ENCODE assay signal across 37 cellular contexts in genomic region chr2:920999-921398, GRCh38. TPM values are rescaled to one million over a fixed set of nuclear protein-coding genes. Genes with fewer than 3 reads are reported as not detected.
"Had no signal": no experiment of that assay in that cellular context is flagged by ENCODE, and none has a peak within 500 bp of the region (broad histone marks: within the 10 kb centered on the region; RNA-seq: fewer than 3 reads in every experiment).

No MANE protein-coding gene starts in this region.

- H3K4me1 ChIP-seq: ascending aorta, body of pancreas, breast epithelium had no signal

- H3K27me3 ChIP-seq: adrenal gland, ascending aorta, body of pancreas, brain microvascular endothelial cell, breast epithelium had no signal

- DNase-seq: activated effector memory CD4-positive, alpha-beta T cell treated with anti-CD3 and anti-CD28 coated beads, Interleukin-2, amount 50 U/mL, for 16 hours; activated effector memory CD4-positive, alpha-beta T cell treated with Interleukin-2 at 50 U/mL for 16 hours; activated gamma-delta T cell; activated gamma-delta T cell treated with Interleukin-2 at 50 U/mL for 16 hours; activated naive CD4-positive, alpha-beta T cell; activated naive CD4-positive, alpha-beta T cell treated with anti-CD3 and anti-CD28 coated beads for 36 hours; activated naive CD4-positive, alpha-beta T cell treated with anti-CD3 and anti-CD28 coated beads, Interleukin-2, amount 10 ng/mL, durations not matched to agents 7 days and 5 days; activated naive CD4-positive, alpha-beta T cell treated with anti-CD3 and anti-CD28 coated beads, Interleukin-2, amount 50 U/mL, for 16 hours; activated naive CD4-positive, alpha-beta T cell treated with Interleukin-2 at 50 U/mL for 16 hours; activated naive CD8-positive, alpha-beta T cell treated with anti-CD3 and anti-CD28 coated beads for 36 hours; activated naive CD8-positive, alpha-beta T cell treated with anti-CD3 and anti-CD28 coated beads, Interleukin-2, amount 10 ng/mL, durations not matched to agents 7 days and 5 days; activated naive CD8-positive, alpha-beta T cell treated with anti-CD3 and anti-CD28 coated beads, Interleukin-2, amount 50 U/mL, for 24 hours; activated T-cell treated with anti-CD3 and anti-CD28 coated beads, Interleukin-2, amount 50 U/mL, for 1 hour; activated T-cell treated with anti-CD3 and anti-CD28 coated beads, Interleukin-2, amount 50 U/mL, for 24 hours; activated T-cell treated with anti-CD3 and anti-CD28 coated beads, Interleukin-2, amount 50 U/mL, for 4 hours; activated T-cell treated with anti-CD3 and anti-CD28 coated beads, Interleukin-2, amount 50 U/mL, for 48 hours; activated T-cell treated with anti-CD3 and anti-CD28 coated beads, Interleukin-2, amount 50 U/mL, for 72 hours; adrenal gland; amniotic stem cell; amygdala; anterior cingulate cortex; aorta; body of pancreas; brain microvascular endothelial cell; caudate nucleus; central memory CD4-positive, alpha-beta T cell; cerebellar nuclear complex had no signal

- H3K4me3 ChIP-seq: adrenal gland, ascending aorta, body of pancreas, breast epithelium, cardiac muscle cell had no signal

- FAIRE-seq: astrocyte, bronchial epithelial cell had no signal

- H3K36me3 ChIP-seq: adrenal gland, ascending aorta, brain microvascular endothelial cell, breast epithelium, cardiac muscle cell had no signal

- H3K27ac ChIP-seq: adrenal gland, ascending aorta, body of pancreas, brain microvascular endothelial cell, breast epithelium, cardiac muscle cell had no signal

- H3K9me3 ChIP-seq: adrenal gland, ascending aorta, body of pancreas, breast epithelium had no signal

- ATAC-seq: activated naive CD4-positive, alpha-beta T cell treated with anti-CD3 and anti-CD28 coated beads, Interleukin-2, amount 50 U/mL, for 72 hours; activated naive CD8-positive, alpha-beta T cell treated with anti-CD3 and anti-CD28 coated beads, Interleukin-2, amount 50 U/mL, for 24 hours; activated T-cell treated with anti-CD3 and anti-CD28 coated beads, Interleukin-2, amount 50 U/mL, for 4 hours; activated T-cell treated with anti-CD3 and anti-CD28 coated beads, Interleukin-2, amount 50 U/mL, for 72 hours; activated T-helper 17 cell treated with anti-CD3 and anti-CD28 coated beads, Interleukin-2, amount 50 U/mL, for 72 hours; body of pancreas had no signal

RNA-seq across cellular contexts. Expression of gene SNTG2, which starts 29.6 kb away (rescaled TPM):
- total RNA-seq: activated T-helper 1 cell treated with anti-CD3 and anti-CD28 coated beads, Interleukin-12 subunit alpha, Interleukin-12 subunit beta, Interleukin-2, Interleukin-4 antibody, amounts not matched to agents 30 ng/mL and 10 ng/mL and 1 ng/mL, durations not matched to agents 14 hours and 24 hours and 36 hours; activated T-helper 2 cell treated with anti-CD3 and anti-CD28 coated beads, Interferon-gamma antibody, Interleukin-2, Interleukin-4, amounts not matched to agents 10 μg/mL and 5 μg/mL and 100 μg/mL, durations not matched to agents 14 hours and 24 hours and 36 hours; bronchial epithelial cell; chondrocyte had no signal
- polyA plus RNA-seq: aorta had no signal
